ENCODE assay signal across 9 cellular contexts in the genomic region with DNA sequence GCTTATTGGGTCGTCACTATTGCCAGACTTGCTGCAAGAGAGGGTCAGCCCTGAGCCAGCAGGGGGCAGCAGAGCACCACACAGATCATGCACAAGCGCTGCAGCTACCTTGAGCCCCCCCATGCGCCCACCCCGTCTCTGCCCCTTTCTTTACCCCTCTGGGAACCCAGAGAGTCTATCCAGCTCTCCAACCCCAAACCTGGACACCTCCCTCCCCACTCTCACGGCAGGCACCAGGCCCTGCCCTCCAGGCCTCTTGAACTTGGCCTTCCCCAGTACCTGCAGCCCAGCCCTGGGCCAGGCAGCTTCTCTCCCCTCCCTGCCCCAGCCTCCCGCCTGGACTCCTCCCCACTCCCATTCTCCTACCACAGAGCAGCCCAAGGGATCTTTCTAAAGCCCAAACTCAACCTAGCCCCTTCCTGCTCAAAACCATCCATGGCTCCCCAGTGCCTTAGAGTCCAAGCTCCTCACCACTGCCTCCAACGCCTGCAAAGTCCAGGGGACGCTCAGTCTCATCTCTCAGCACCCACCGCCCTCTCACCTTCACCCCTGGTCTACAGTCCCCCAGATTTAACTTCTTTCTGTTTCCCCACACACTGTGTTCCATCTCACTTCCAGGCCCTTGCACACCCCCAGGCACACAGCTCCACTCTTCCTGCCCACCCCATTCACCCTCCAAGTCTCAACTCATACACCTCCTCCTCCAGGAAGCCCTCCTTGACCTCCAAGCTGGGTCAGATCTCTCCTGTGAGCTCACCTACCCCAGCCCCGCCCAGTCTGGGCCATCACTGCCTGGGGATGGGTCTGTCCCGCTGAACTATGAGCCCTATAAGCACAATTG. TPM values are rescaled to one million over a fixed set of nuclear protein-coding genes. Genes with fewer than 3 reads are reported as not detected.
DNase-seq lines count a peak whose midpoint lies in the region; ATAC-seq and TF ChIP-seq lines count a peak whose summit lies in the region.
"Had no signal": no experiment of that assay in that cellular context is flagged by ENCODE, and none has a peak within 500 bp of the region (broad histone marks: within the 10 kb centered on the region; RNA-seq: fewer than 3 reads in every experiment).

No MANE protein-coding gene starts in this region.

- TF ChIP-seq CTCF in right atrium auricular region (IDR thresholded peaks at IDR 0.05), result peak; percentile 82 to 94
- TF ChIP-seq CTCF in sigmoid colon (IDR thresholded peaks at IDR 0.05), result peak; percentile 70 to 93 (median 84)

- WGBS in sigmoid colon, 2 donors, result 37 to 44% methylated on average over 11 of the region's 11 CpGs

- intact Hi-C loops in sigmoid colon (cut with DNase I), result loop anchor here (1.0 kb wide), 1 partner anchor 81 kb away; no protein-coding TSS in a partner anchor

- ATAC-seq in HG03280 (IDR thresholded peaks at IDR 0.05; ENCODE audit: unreplicated experiment) (no peak), HG02852 (IDR thresholded peaks at IDR 0.05; ENCODE audit: unreplicated experiment) (no peak)

- DNase-seq in EL (peak; percentile 61), M059J (ENCODE audit: low read depth) (peak; percentile 71), T-helper 1 cell (peak; percentile 44 to 74 (median 63)), amniotic epithelial cell (ENCODE audit: low read depth) (peak; percentile 48), right atrium auricular region (ENCODE audit: low spot score) (peak; percentile 77), sigmoid colon (peak; percentile 77)

- H3K4me3 ChIP-seq in right atrium auricular region (no peak overlapping the region), sigmoid colon (no peak overlapping the region)

- H3K9me3 ChIP-seq in right atrium auricular region (no peaks in the 10 kb centered on the region), sigmoid colon (no peaks in the 10 kb centered on the region)

- H3K36me3 ChIP-seq in right atrium auricular region (no peaks in the 10 kb centered on the region), sigmoid colon (no peaks in the 10 kb centered on the region)

- no peak for TF ChIP-seq EP300 in sigmoid colon (IDR thresholded peaks at IDR 0.05)

- peaks cover 0 to 27% of the 10 kb centered on the region in 2 donors for H3K4me1 ChIP-seq in right atrium auricular region
- no peaks in the 10 kb centered on the region for H3K4me1 ChIP-seq in sigmoid colon

- TF ChIP-seq POLR2A in sigmoid colon (IDR thresholded peaks at IDR 0.05), result no peak

- H3K27me3 ChIP-seq in right atrium auricular region, result no peaks in the 10 kb centered on the region
- H3K27me3 ChIP-seq in sigmoid colon, result peaks cover 0 to 3% (median 0%) of the 10 kb centered on the region in 3 donors

- H3K27ac ChIP-seq in right atrium auricular region (no peak overlapping the region), sigmoid colon (no peak overlapping the region)

RNA-seq across cellular contexts. Expression of gene CEACAM16, which starts 9.4 kb away (rescaled TPM):
- not detected in 2 replicates for total RNA-seq in M059J (2014; rRNA removed; shearing (Covaris generic))
- total RNA-seq in right atrium auricular region, result not detected
- total RNA-seq in sigmoid colon, result not detected
- not detected for polyA plus RNA-seq in sigmoid colon
- total RNA-seq: glomerular endothelial cell had no signal

RNA-seq across cellular contexts. Expression of gene CEACAM19, which starts 18.2 kb away (rescaled TPM):
- 1.2 and 1.8 TPM in 2 replicates for total RNA-seq in M059J (2014; rRNA removed; shearing (Covaris generic))
- total RNA-seq in right atrium auricular region (1 to 10 TPM; 2.3 to 3.1 TPM), sigmoid colon (1 to 10 TPM; 1.3 to 5.3 (median 2.6) TPM)
- 1 to 10 TPM in 1 of 3 donors, under 1 TPM in 2; 0.60 to 4.9 (median 0.69) TPM for polyA plus RNA-seq in sigmoid colon

RNA-seq across cellular contexts. Expression of gene PVR, which starts 45.8 kb away (rescaled TPM):
- 95.2 and 146 TPM in 2 replicates for total RNA-seq in M059J (2014; rRNA removed; shearing (Covaris generic))
- 100 to 1,000 TPM in 1 of 2 donors, 10 to 100 TPM in 1; 72.4 to 104 TPM for total RNA-seq in right atrium auricular region
- 10 to 100 TPM in 3 of 4 donors, 1 to 10 TPM in 1; 7.8 to 39.4 (median 14.6) TPM for total RNA-seq in sigmoid colon
- 10 to 100 TPM in 1 of 3 donors, 1 to 10 TPM in 2; 3.0 to 19.7 (median 4.6) TPM for polyA plus RNA-seq in sigmoid colon

RNA-seq across cellular contexts. Expression of gene BCL3, which starts 59.0 kb away (rescaled TPM):
- 6.8 and 21.6 TPM in 2 replicates for total RNA-seq in M059J (2014; rRNA removed; shearing (Covaris generic))
- total RNA-seq in right atrium auricular region (10 to 100 TPM; 15.3 to 25.2 TPM), sigmoid colon (10 to 100 TPM; 13.9 to 69.0 (median 25.9) TPM)
- polyA plus RNA-seq in sigmoid colon, result 100 to 1,000 TPM in 1 of 3 donors, 10 to 100 TPM in 2; 44.4 to 104 (median 64.7) TPM
